ENCODE assay signal across 23 cellular contexts in the genomic region with DNA sequence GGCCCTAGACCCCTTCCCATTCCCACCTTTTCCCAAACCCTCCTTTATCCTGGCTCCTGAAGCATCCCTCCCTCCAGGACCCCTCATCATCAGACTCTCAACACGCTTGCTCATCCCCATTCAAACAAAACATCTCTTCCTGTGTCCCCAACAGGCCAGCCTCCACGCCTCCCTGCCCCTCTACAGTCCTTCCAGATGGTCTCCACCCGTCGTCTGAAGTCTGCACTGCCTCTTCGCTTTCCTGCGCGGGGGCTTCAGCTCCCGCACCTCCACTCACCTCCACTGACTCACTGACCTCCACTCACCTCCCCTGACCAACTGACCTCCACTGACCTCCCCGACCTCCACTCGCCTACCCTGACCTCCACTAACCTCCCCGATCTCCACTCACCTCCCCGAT. TPM values are rescaled to one million over a fixed set of nuclear protein-coding genes. Genes with fewer than 3 reads are reported as not detected.
DNase-seq lines count a peak whose midpoint lies in the region; ATAC-seq, FAIRE-seq and TF ChIP-seq lines count a peak whose summit lies in the region.
"Had no signal": no experiment of that assay in that cellular context is flagged by ENCODE, and none has a peak within 500 bp of the region (broad histone marks: within the 10 kb centered on the region; RNA-seq: fewer than 3 reads in every experiment).

No MANE protein-coding gene starts in this region.

- no peak for TF ChIP-seq CTCF in H9 (conservative IDR thresholded peaks at IDR 0.05)
- TF ChIP-seq CTCF in IMR-90 (conservative IDR thresholded peaks at IDR 0.05; ENCODE audit: low read depth, low read length) = no peak
- TF ChIP-seq CTCF in H1 (IDR thresholded peaks at IDR 0.05; ENCODE audit: control extremely low read depth in 1 of 3, insufficient read depth in 1 of 3, low read depth in 1 of 3, low read length in 3 of 3) = no peak
- no peak for TF ChIP-seq CTCF in coronary artery (IDR thresholded peaks at IDR 0.05)

- H2BK120ac ChIP-seq in H9 (ENCODE audit: low read depth, low read length, poor library complexity, severe bottlenecking) = no peak overlapping the region
- H2BK120ac ChIP-seq in IMR-90 (ENCODE audit: low read depth, low read length) = no peak overlapping the region
- H2BK120ac ChIP-seq in H1 (replicated peaks; ENCODE audit: low read depth, low read length) = no peak overlapping the region

- H4K5ac ChIP-seq in H9 (ENCODE audit: insufficient read length, low read depth, low read length) = no peak overlapping the region
- no peak overlapping the region for H4K5ac ChIP-seq in IMR-90 (ENCODE audit: low read depth, low read length)
- H4K5ac ChIP-seq in H1 (ENCODE audit: insufficient read length, low read depth, low read length) = no peak overlapping the region

- no peak for ATAC-seq in IMR-90 (ENCODE audit: low read depth)
- ATAC-seq: A549; CD8-positive, alpha-beta T cell; GM23338 had no signal

- H3K23me2 ChIP-seq in H9 (ENCODE audit: insufficient read length, low read depth, low read length, poor library complexity, severe bottlenecking) = peaks cover 2% of the 10 kb centered on the region
- peaks cover 4% of the 10 kb centered on the region; the same call in 1 of the 2 replicates for H3K23me2 ChIP-seq in H1 (ENCODE audit: low read depth, low read length)

- no peak overlapping the region for H3K4me2 ChIP-seq in H9 (ENCODE audit: insufficient read depth, insufficient read length, low read length)
- no peak overlapping the region for H3K4me2 ChIP-seq in IMR-90 (ENCODE audit: low read depth, low read length)
- no peak overlapping the region for H3K4me2 ChIP-seq in H1 (ENCODE audit: insufficient read depth in 1 of 2, low read depth in 2 of 2, low read length in 2 of 2)
- H3K4me2 ChIP-seq: A549, GM23338 had no signal

- H3K4me1 ChIP-seq in H9 (ENCODE audit: insufficient read depth, low read length) (peaks cover under 1% of the 10 kb centered on the region; the same call in 1 of the 2 replicates), IMR-90 (ENCODE audit: control insufficient read depth, insufficient read depth, low read length) (no peaks in the 10 kb centered on the region), H1 (replicated peaks in 1 of 4; ENCODE audit: control insufficient read depth in 3 of 4, insufficient read depth in 4 of 4, low read length in 3 of 4) (no peaks in the 10 kb centered on the region)
- H3K4me1 ChIP-seq: A549, HAP-1 had no signal

- no peak for TF ChIP-seq POLR2A in IMR-90 (IDR thresholded peaks at IDR 0.05; ENCODE audit: low read depth, low read length)
- no peak for TF ChIP-seq POLR2A in H1 (IDR thresholded peaks at IDR 0.05; ENCODE audit: control extremely low read depth in 1 of 2, low read depth in 2 of 2, low read length in 2 of 2)

- peaks cover 9 to 20% of the 10 kb centered on the region in 2 experiments for H3K9me3 Mint-ChIP-seq in H9

- H4K8ac ChIP-seq in H9 (replicated peaks; ENCODE audit: insufficient read length, low read depth, low read length) = no peak overlapping the region
- no peak overlapping the region for H4K8ac ChIP-seq in IMR-90 (ENCODE audit: low read depth in 2 of 2, low read length in 2 of 2)
- no peak overlapping the region for H4K8ac ChIP-seq in H1 (ENCODE audit: extremely low read depth, insufficient read depth, low read length)

- H3K4me3 ChIP-seq in IMR-90 (ENCODE audit: insufficient read depth, low read depth, low read length) (no peak overlapping the region), H1 (ENCODE audit: extremely low read depth in 1 of 4, insufficient read depth in 2 of 4, low read depth in 3 of 4, low read length in 4 of 4) (no peak overlapping the region), coronary artery (no peak overlapping the region)
- H3K4me3 ChIP-seq: A549, GM23338, HAP-1 had no signal

- no peaks in the 10 kb centered on the region; the same call in 1 of the 2 replicates for H3K27me3 ChIP-seq in H9 (ENCODE audit: insufficient read depth, low read length)
- no peaks in the 10 kb centered on the region for H3K27me3 ChIP-seq in IMR-90 (ENCODE audit: control insufficient read depth, insufficient read depth, low read length)
- H3K27me3 ChIP-seq in H1 (replicated peaks in 1 of 4; ENCODE audit: control insufficient read depth in 3 of 4, extremely low read depth in 1 of 4, insufficient read depth in 3 of 4, low read length in 3 of 4) = no peaks in the 10 kb centered on the region
- H3K27me3 ChIP-seq: BE2C had no signal

- H3K4ac ChIP-seq in H9 (ENCODE audit: low read depth, low read length) (no peak overlapping the region), IMR-90 (ENCODE audit: low read depth, low read length) (no peak overlapping the region), H1 (replicated peaks; ENCODE audit: insufficient read length, low read depth, low read length) (no peak overlapping the region)

- peaks cover 8% of the 10 kb centered on the region for H3K9me3 ChIP-seq in H9 (ENCODE audit: control insufficient read depth, low read depth, low read length)
- H3K9me3 ChIP-seq in IMR-90 (ENCODE audit: control insufficient read depth, insufficient read depth, low read length) = peaks cover 15% of the 10 kb centered on the region
- H3K9me3 ChIP-seq in H1 (ENCODE audit: insufficient read depth in 2 of 2, low read depth in 1 of 2, low read length in 1 of 2) = peaks cover 0 to 9% of the 10 kb centered on the region in 2 experiments; a peak in 2 of 4 replicates
- H3K9me3 ChIP-seq: A549, BE2C, HAP-1 had no signal

- H3K79me2 ChIP-seq in H9 (ENCODE audit: insufficient read depth, low read length) = no peaks in the 10 kb centered on the region
- no peaks in the 10 kb centered on the region for H3K79me2 ChIP-seq in H1 (ENCODE audit: control insufficient read depth in 1 of 2, insufficient read depth in 2 of 2, low read length in 2 of 2)

- H2AFZ ChIP-seq in H9 (ENCODE audit: low read length) = no peak overlapping the region
- H2AFZ ChIP-seq in IMR-90 (replicated peaks; ENCODE audit: low read length, poor library complexity) = peak overlapping the region; percentile 33
- no peak overlapping the region for H2AFZ ChIP-seq in H1 (ENCODE audit: low read length)
- H2AFZ ChIP-seq: GM23338 had no signal

- no peaks in the 10 kb centered on the region for H3K79me1 ChIP-seq in H9 (ENCODE audit: insufficient read depth, low read depth, low read length, poor library complexity, severe bottlenecking)
- no peaks in the 10 kb centered on the region for H3K79me1 ChIP-seq in IMR-90 (ENCODE audit: low read depth in 1 of 2, low read length in 2 of 2)
- H3K79me1 ChIP-seq in H1 (ENCODE audit: low read depth, low read length) = no peaks in the 10 kb centered on the region; the same call in 1 of the 2 replicates

- H3K36me3 Mint-ChIP-seq in H9 (ENCODE audit: insufficient read depth in 1 of 3, low read depth in 3 of 3) = peaks cover 2 to 17% (median 17%) of the 10 kb centered on the region in 3 experiments; a peak in 6 of 7 replicates
- H3K36me3 Mint-ChIP-seq: CD8-positive, alpha-beta T cell had no signal

- H3K27ac ChIP-seq in H9 (ENCODE audit: insufficient read length, low read depth, low read length) (no peak overlapping the region), IMR-90 (ENCODE audit: insufficient read depth, low read length) (no peak overlapping the region), H1 (ENCODE audit: low read depth, low read length) (no peak overlapping the region), coronary artery (no peak overlapping the region)
- H3K27ac ChIP-seq: A549, C4-2B, HL-60 had no signal

- H2AK5ac ChIP-seq in H9 (ENCODE audit: insufficient read length, low read length) = no peak overlapping the region
- no peak overlapping the region for H2AK5ac ChIP-seq in IMR-90 (ENCODE audit: low read depth, low read length)
- no peak overlapping the region for H2AK5ac ChIP-seq in H1 (ENCODE audit: low read depth, low read length)

- H2BK12ac ChIP-seq in H9 (ENCODE audit: insufficient read length, low read depth, low read length) = no peak overlapping the region
- no peak overlapping the region for H2BK12ac ChIP-seq in H1 (ENCODE audit: low read depth, low read length)

- H3K9ac ChIP-seq in H9 (ENCODE audit: extremely low read depth, insufficient read length, low read length) (no peak overlapping the region), IMR-90 (ENCODE audit: low read depth, low read length) (no peak overlapping the region), H1 (replicated peaks in 1 of 4; ENCODE audit: extremely low read depth in 1 of 4, low read depth in 3 of 4, low read length in 3 of 4) (no peak overlapping the region)

- H3K18ac ChIP-seq in H9 (ENCODE audit: insufficient read length, low read depth, low read length) (no peak overlapping the region), IMR-90 (ENCODE audit: low read depth, low read length) (no peak overlapping the region), H1 (ENCODE audit: extremely low read depth, low read length) (no peak overlapping the region)

- no peak for FAIRE-seq in H1 (lab: Jason Lieb, UNC)
- FAIRE-seq: A549, D721Med, G401.6, GM12891 had no signal

- dilution Hi-C loops in IMR-90 (cut with HindIII; ENCODE audit: low sequenced_read_pairs, unreplicated experiment) = no loop called here

- H2BK15ac ChIP-seq in H9 (ENCODE audit: low read depth, low read length) (no peak overlapping the region), IMR-90 (ENCODE audit: low read depth, low read length) (no peak overlapping the region), H1 (ENCODE audit: low read length) (no peak overlapping the region)

- H2BK20ac ChIP-seq in H9 (ENCODE audit: low read depth, low read length, poor library complexity, severe bottlenecking) (no peak overlapping the region), IMR-90 (ENCODE audit: low read depth, low read length) (no peak overlapping the region), H1 (ENCODE audit: low read length) (0 out of 2 replicates have a peak overlapping the region, but pooled peaks have one; percentile 27)

- H3K27ac Mint-ChIP-seq in H9 = peak overlapping the region in 1 of 3 experiments; percentile 21; a peak in 2 of 7 replicates
- H3K27ac Mint-ChIP-seq: CD8-positive, alpha-beta T cell; GM23338; HFFc6 had no signal

- no peak for TF ChIP-seq EP300 in H1 (IDR thresholded peaks at IDR 0.05; ENCODE audit: borderline replicate concordance in 1 of 2, low read depth in 2 of 2, low read length in 2 of 2)

- intact Hi-C loops in IMR-90 (cut with micrococcal nuclease) = no loop called here
- intact Hi-C loops in posterior vena cava (cut with DNase I) = no loop called here

- POLR2A ChIA-PET in IMR-90 (lab: Charles Lee; ENCODE audit: unreplicated experiment) (no interaction called here), H1 (lab: Charles Lee; ENCODE audit: partially characterized antibody) (interaction anchor here (0.7 kb wide), 1 partner anchor 38 kb away, joined by 4 read pairs; no protein-coding TSS in a partner anchor)

- no peak overlapping the region for H3K56ac ChIP-seq in H9 (ENCODE audit: insufficient read length, low read depth, low read length)
- no peak overlapping the region for H3K56ac ChIP-seq in IMR-90 (ENCODE audit: extremely low read depth, insufficient read depth, low read length)
- no peak overlapping the region for H3K56ac ChIP-seq in H1 (replicated peaks; ENCODE audit: insufficient read length, low read depth, low read length)

- CTCF ChIA-PET in IMR-90 (lab: Yijun Ruan, JAX) (no interaction called here), H1 (lab: Charles Lee; ENCODE audit: partially characterized antibody) (interaction anchor here (0.9 to 1.4 kb wide), 5 partner anchors 10 to 169 kb away, joined by 3 to 4 read pairs (median 3); no protein-coding TSS in a partner anchor)

- H4K20me1 ChIP-seq in H9 (ENCODE audit: control insufficient read depth, insufficient read depth, insufficient read length) = peaks cover 6% of the 10 kb centered on the region
- no peaks in the 10 kb centered on the region for H4K20me1 ChIP-seq in IMR-90 (ENCODE audit: insufficient read depth, low read length)
- H4K20me1 ChIP-seq in H1 (replicated peaks in 1 of 2; ENCODE audit: control insufficient read depth in 1 of 2, insufficient read depth in 2 of 2, low read length in 2 of 2) = no peaks in the 10 kb centered on the region

- H4K91ac ChIP-seq in H9 (ENCODE audit: insufficient read length, low read depth, low read length) (no peak overlapping the region), IMR-90 (ENCODE audit: insufficient read depth, low read depth, low read length) (no peak overlapping the region), H1 (replicated peaks; ENCODE audit: insufficient read length, low read length) (no peak overlapping the region)

- H3K14ac ChIP-seq in H9 (ENCODE audit: insufficient read depth, low read length) (no peak overlapping the region; the same call in 1 of the 2 replicates), IMR-90 (replicated peaks; ENCODE audit: low read depth, low read length) (no peak overlapping the region), H1 (ENCODE audit: insufficient read length) (no peak overlapping the region)

- in situ Hi-C loops in IMR-90 (cut with MboI; ENCODE audit: low sequenced_read_pairs) = no loop called here

- no peak overlapping the region for H3K4me3 Mint-ChIP-seq in H9
- H3K4me3 Mint-ChIP-seq: CD8-positive, alpha-beta T cell; GM23338; HFFc6 had no signal

- no peaks in the 10 kb centered on the region for H3K9me1 ChIP-seq in IMR-90 (ENCODE audit: insufficient read depth, low read length)

- DNase-seq in H9 = no peak
- no peak for DNase-seq in IMR-90
- DNase-seq in H1 (ENCODE audit: low read depth in 1 of 2, low spot score in 2 of 2) = no peak
- DNase-seq in posterior vena cava (ENCODE audit: low spot score) = peak; percentile 49
- no peak for DNase-seq in coronary artery (ENCODE audit: low spot score)
- no peak for DNase-seq in superior temporal gyrus (ENCODE audit: extremely low spot score)
- DNase-seq in nucleus accumbens (lab: John Stamatoyannopoulos, UW) = no peak
- DNase-seq: BE2C; CD8-positive, alpha-beta T cell; COR-L47; DMS153; DMS79 treated with DMSO at 0.1 percent for 48 hours; EL; HFFc6 had no signal

- no CpG with 5 or more reads among the region's 12 CpGs for WGBS in H9 (ENCODE audit: extremely low coverage, insufficient read length, low lambda C conversion rate)
- 71% methylated on average over 11 of the region's 12 CpGs; no CpG with 5 or more reads in 1 of the 2 experiments for WGBS in IMR-90 (ENCODE audit: extremely low coverage in 2 of 2, insufficient read length in 1 of 2), 2 experiments
- WGBS in H1 (ENCODE audit: extremely low coverage in 1 of 2, insufficient coverage in 1 of 2, insufficient read length in 1 of 2, insufficient replicate concordance in 2 of 2, low coverage in 1 of 2, low lambda C conversion rate in 2 of 2, missing lambda C conversion rate in 1 of 2), 2 experiments = 92% methylated on average over 12 of the region's 12 CpGs; no CpG with 5 or more reads in 1 of the 2 experiments

- TF ChIP-seq RAD21 in IMR-90 (IDR thresholded peaks at IDR 0.05; ENCODE audit: low read length) (no peak), H1 (IDR thresholded peaks at IDR 0.05 in 1 of 2, conservative IDR thresholded peaks at IDR 0.05 in 1 of 2; ENCODE audit: low read depth in 2 of 2, low read length in 2 of 2) (no peak)

- no peak overlapping the region for H3T11ph ChIP-seq in H9 (ENCODE audit: low read length)

- H3K27me3 Mint-ChIP-seq in H9 (ENCODE audit: low read depth) = peaks cover 12% of the 10 kb centered on the region

- no peaks in the 10 kb centered on the region for H3K36me3 ChIP-seq in IMR-90 (ENCODE audit: control insufficient read depth, insufficient read depth, low read length)
- H3K36me3 ChIP-seq in H1 (ENCODE audit: control insufficient read depth in 2 of 4, insufficient read depth in 4 of 4, low read length in 3 of 4) = no peaks in the 10 kb centered on the region
- H3K36me3 ChIP-seq: BE2C, HAP-1 had no signal

- H2AK9ac ChIP-seq in IMR-90 (replicated peaks; ENCODE audit: low read depth, low read length, poor library complexity) = no peak overlapping the region

- H2BK5ac ChIP-seq in H9 (ENCODE audit: insufficient read length, low read length) (peak overlapping the region; percentile 14), IMR-90 (ENCODE audit: low read depth, low read length, poor library complexity, severe bottlenecking) (no peak overlapping the region), H1 (ENCODE audit: low read depth, low read length) (no peak overlapping the region)

- peaks cover 6 to 11% of the 10 kb centered on the region in 2 experiments for H3K4me1 Mint-ChIP-seq in H9

- no TSS peak for BruUV-seq in IMR-90 (replicated peaks; lab: Mats Ljungman, UMichigan)

- H3K23ac ChIP-seq in H9 (ENCODE audit: insufficient read length, low read depth, low read length) (no peak overlapping the region), IMR-90 (ENCODE audit: low read depth, low read length) (no peak overlapping the region), H1 (ENCODE audit: insufficient read length) (no peak overlapping the region)

RNA-seq across cellular contexts. Expression of a gene that starts 39.8 kb away (rescaled TPM):
- total RNA-seq in H9 (2021) (1.3 and 1.5 TPM in 2 replicates), IMR-90 (2012; rRNA removed) (not detected in 2 replicates), posterior vena cava (under 1 TPM; 0.14 TPM)
- polyA plus RNA-seq in IMR-90 (2012; rRNA removed) (not detected in 2 replicates), H1 (2011; rRNA removed) (2.5 and 2.7 TPM in 2 replicates)
- polyA plus RNA-seq in IMR-90 (2012; cell fraction: cytosol; rRNA removed) = not detected in 2 replicates
- polyA plus RNA-seq in IMR-90 (2012; cell fraction: nucleus; rRNA removed; ENCODE audit: low replicate concordance) = not detected in 2 replicates
- total RNA-seq in H1 (2021; fragmentation: NEBNext Ultra II Directional; extraction: Animal tissue kit (Norgen Biotek cat#: 25700)) = 3.9 and 4.4 TPM in 2 replicates
- polyA plus RNA-seq in H1 (2011; cell fraction: cytosol; rRNA removed) = 4.6 TPM
- 6.6 TPM for polyA plus RNA-seq in H1 (2011; cell fraction: nucleus; rRNA removed)
- 3.2 to 4.2 TPM (median 3.3 TPM) in 4 replicates for polyA plus RNA-seq in H1 (2012, experiment 1 of 2)
- 0.80 TPM for polyA plus RNA-seq in H1 (2012, experiment 2 of 2)
- polyA plus RNA-seq in H1 (2013, experiment 1 of 2) = 1.5 TPM
- polyA plus RNA-seq in H1 (2013, experiment 2 of 2) = 1.5 TPM
- 1.5 and 1.9 TPM in 2 replicates for polyA minus RNA-seq in H1 (2011; rRNA and poly(A)+ RNA removed)
- 3.4 TPM for polyA minus RNA-seq in H1 (2011; cell fraction: cytosol; rRNA and poly(A)+ RNA removed)
- polyA minus RNA-seq in H1 (2011; cell fraction: nucleus; rRNA and poly(A)+ RNA removed) = 9.3 TPM
- total RNA-seq: HFFc6 had no signal
- polyA plus RNA-seq: A549, AG04450 had no signal
